In the genomic region with DNA sequence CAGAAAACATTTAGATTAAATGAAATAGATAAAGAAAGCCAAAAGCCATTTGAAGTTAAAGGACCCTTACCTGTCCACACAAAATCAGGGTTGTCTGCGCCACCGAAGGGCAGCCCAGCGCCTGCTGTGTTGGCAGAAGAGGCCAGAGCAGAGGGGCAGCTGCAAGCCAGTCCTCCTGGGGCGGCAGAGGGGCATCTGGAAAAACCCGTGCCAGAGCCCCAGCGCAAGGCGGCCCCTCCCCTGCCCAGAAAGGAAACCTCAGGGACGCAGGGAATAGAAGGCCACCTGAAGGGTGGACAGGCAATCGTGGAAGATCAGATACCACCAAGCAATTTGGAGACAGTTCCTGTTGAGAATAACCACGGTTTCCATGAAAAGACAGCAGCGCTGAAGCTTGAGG, we compare ENCODE assay signal across 32 cellular contexts. TPM values are rescaled to one million over a fixed set of nuclear protein-coding genes. Genes with fewer than 3 reads are reported as not detected.
"Had no signal": no experiment of that assay in that cellular context is flagged by ENCODE, and none has a peak within 500 bp of the region (broad histone marks: within the 10 kb centered on the region; RNA-seq: fewer than 3 reads in every experiment).

No MANE protein-coding gene starts in this region.

- H3K4me3 Mint-ChIP-seq: activated CD4-positive, alpha-beta memory T cell treated with anti-CD3 and anti-CD28 coated beads, Interleukin-2, amount 10 ng/mL, durations not matched to agents 7 days and 5 days; activated CD8-positive, alpha-beta memory T cell treated with anti-CD3 and anti-CD28 coated beads, Interleukin-2, amount 10 ng/mL, durations not matched to agents 7 days and 5 days; activated naive CD4-positive, alpha-beta T cell treated with anti-CD3 and anti-CD28 coated beads, Interleukin-2, amount 50 U/mL, for 24 hours; activated naive CD8-positive, alpha-beta T cell treated with anti-CD3 and anti-CD28 coated beads, Interleukin-2, amount 10 ng/mL, durations not matched to agents 7 days and 5 days had no signal

- H3K9me3 Mint-ChIP-seq: activated CD4-positive, alpha-beta memory T cell treated with anti-CD3 and anti-CD28 coated beads, Interleukin-2, amount 10 ng/mL, durations not matched to agents 7 days and 5 days; activated naive CD4-positive, alpha-beta T cell treated with anti-CD3 and anti-CD28 coated beads, Interleukin-2, amount 50 U/mL, for 24 hours; activated naive CD8-positive, alpha-beta T cell treated with anti-CD3 and anti-CD28 coated beads, Interleukin-2, amount 10 ng/mL, durations not matched to agents 7 days and 5 days; activated T-helper 2 cell treated with anti-CD3 and anti-CD28 coated beads, Interferon-gamma antibody, Interleukin-2, Interleukin-4, amounts not matched to agents 10 μg/mL and 5 μg/mL and 100 μg/mL, durations not matched to agents 14 hours and 24 hours and 36 hours had no signal

- H3K9me3 ChIP-seq: ascending aorta had no signal

- H3K4me1 Mint-ChIP-seq: activated CD4-positive, alpha-beta memory T cell treated with anti-CD3 and anti-CD28 coated beads, Interleukin-2, amount 10 ng/mL, durations not matched to agents 7 days and 5 days; activated CD8-positive, alpha-beta memory T cell treated with anti-CD3 and anti-CD28 coated beads, Interleukin-2, amount 10 ng/mL, durations not matched to agents 7 days and 5 days had no signal

- H3K4me2 ChIP-seq: PC-9 had no signal

- H3K27ac ChIP-seq: ascending aorta, PC-9, WERI-Rb-1 had no signal

- ATAC-seq: activated CD8-positive, alpha-beta memory T cell treated with anti-CD3 and anti-CD28 coated beads, Interleukin-2, amount 10 ng/mL, durations not matched to agents 7 days and 5 days had no signal

- H2AFZ ChIP-seq: PC-9 had no signal

- H3K27me3 Mint-ChIP-seq: activated CD4-positive, alpha-beta memory T cell treated with anti-CD3 and anti-CD28 coated beads, Interleukin-2, amount 10 ng/mL, durations not matched to agents 7 days and 5 days; activated CD8-positive, alpha-beta memory T cell treated with anti-CD3 and anti-CD28 coated beads, Interleukin-2, amount 10 ng/mL, durations not matched to agents 7 days and 5 days; activated naive CD4-positive, alpha-beta T cell treated with anti-CD3 and anti-CD28 coated beads, Interleukin-2, amount 50 U/mL, for 24 hours; activated naive CD8-positive, alpha-beta T cell treated with anti-CD3 and anti-CD28 coated beads, Interleukin-2, amount 10 ng/mL, durations not matched to agents 7 days and 5 days had no signal

- DNase-seq: activated CD4-positive, alpha-beta memory T cell treated with anti-CD3 and anti-CD28 coated beads, Interleukin-2, amount 10 ng/mL, durations not matched to agents 7 days and 5 days; activated CD4-positive, alpha-beta T cell treated with anti-CD3 and anti-CD28 coated beads for 1 hour; activated CD4-positive, alpha-beta T cell treated with anti-CD3 and anti-CD28 coated beads for 48 hours; activated CD4-positive, CD25-positive, alpha-beta regulatory T cell; activated CD8-positive, alpha-beta memory T cell treated with anti-CD3 and anti-CD28 coated beads for 24 hours; activated CD8-positive, alpha-beta memory T cell treated with anti-CD3 and anti-CD28 coated beads, Interleukin-2, amount 10 ng/mL, durations not matched to agents 7 days and 5 days; activated CD8-positive, alpha-beta memory T cell treated with anti-CD3 and anti-CD28 coated beads, Interleukin-2, amount 50 U/mL, for 48 hours; activated gamma-delta T cell; activated naive CD4-positive, alpha-beta T cell treated with Interleukin-2 at 50 U/mL for 16 hours; activated naive CD8-positive, alpha-beta T cell treated with anti-CD3 and anti-CD28 coated beads, Interleukin-2, amount 10 ng/mL, durations not matched to agents 7 days and 5 days; amygdala; MM.1S; NCI-H1048; NCI-H1105 treated with DMSO at 0.1 percent for 48 hours; NCI-H1436; NCI-H1694; NCI-H1930; NCI-H2081 treated with DMSO at 0.1 percent for 48 hours; NCI-H345; NCI-H524 treated with DMSO at 0.1 percent for 48 hours; PC-9; Right ventricle myocardium superior; SW 1271; T-helper 1 cell; T1000; WERI-Rb-1 had no signal

- H3K27me3 ChIP-seq: ascending aorta had no signal

- H3K4me1 ChIP-seq: ascending aorta had no signal

- H3K4me3 ChIP-seq: ascending aorta, PC-9 had no signal

- H3K27ac Mint-ChIP-seq: activated CD4-positive, alpha-beta memory T cell treated with anti-CD3 and anti-CD28 coated beads, Interleukin-2, amount 10 ng/mL, durations not matched to agents 7 days and 5 days; activated CD8-positive, alpha-beta memory T cell treated with anti-CD3 and anti-CD28 coated beads, Interleukin-2, amount 10 ng/mL, durations not matched to agents 7 days and 5 days; activated naive CD4-positive, alpha-beta T cell treated with anti-CD3 and anti-CD28 coated beads, Interleukin-2, amount 50 U/mL, for 24 hours; activated naive CD8-positive, alpha-beta T cell treated with anti-CD3 and anti-CD28 coated beads, Interleukin-2, amount 10 ng/mL, durations not matched to agents 7 days and 5 days; activated T-helper 2 cell treated with anti-CD3 and anti-CD28 coated beads, Interferon-gamma antibody, Interleukin-2, Interleukin-4, amounts not matched to agents 10 μg/mL and 5 μg/mL and 100 μg/mL, durations not matched to agents 14 hours and 24 hours and 36 hours had no signal

RNA-seq across cellular contexts. Expression of a gene that starts 21.6 kb away (rescaled TPM):
- total RNA-seq: activated CD4-positive, alpha-beta memory T cell treated with anti-CD3 and anti-CD28 coated beads, Interleukin-2, amount 10 ng/mL, durations not matched to agents 7 days and 5 days; activated CD8-positive, alpha-beta memory T cell treated with anti-CD3 and anti-CD28 coated beads, Interleukin-2, amount 10 ng/mL, durations not matched to agents 7 days and 5 days; ascending aorta; cardiac septum; LHCN-M2; NCI-H460; PC-9; Right ventricle myocardium superior had no signal
